11 cellular contexts compared by ENCODE assay signal in the genomic region with DNA sequence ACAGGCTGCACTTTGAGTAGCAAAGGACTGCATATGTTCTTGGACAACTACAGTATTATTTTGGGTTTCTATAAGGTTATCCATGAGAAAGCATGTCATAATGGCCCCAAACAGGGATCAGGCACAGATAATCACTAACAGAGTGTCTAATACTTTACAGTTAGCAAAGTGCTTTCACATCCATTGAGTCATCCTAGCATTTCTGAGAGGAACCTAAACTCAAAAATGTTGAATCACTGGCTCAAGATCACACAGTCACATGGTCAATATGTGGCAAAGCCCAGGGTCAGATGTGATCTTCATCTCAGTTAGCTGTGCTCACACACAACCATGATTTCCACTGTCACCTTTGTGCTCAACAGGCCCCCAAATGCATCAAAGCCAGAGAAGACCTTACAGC.
DNase-seq lines count a peak whose midpoint lies in the region; ATAC-seq and TF ChIP-seq lines count a peak whose summit lies in the region.
"Had no signal": no experiment of that assay in that cellular context is flagged by ENCODE, and none has a peak within 500 bp of the region (broad histone marks: within the 10 kb centered on the region; RNA-seq: fewer than 3 reads in every experiment).

No MANE protein-coding gene starts in this region.

- H3K4me3 ChIP-seq in astrocyte of the spinal cord (ENCODE audit: low read depth, low read length) (no peak overlapping the region), WERI-Rb-1 (ENCODE audit: low read depth, low read length) (no peak overlapping the region)
- H3K4me3 ChIP-seq: K562, thoracic aorta had no signal

- H3K27ac ChIP-seq in WERI-Rb-1, result no peak overlapping the region
- H3K27ac ChIP-seq: thoracic aorta had no signal

- H3K27me3 ChIP-seq in WERI-Rb-1 (ENCODE audit: insufficient read depth, low read depth, severe bottlenecking), result no peaks in the 10 kb centered on the region

- H3K9me3 ChIP-seq in WERI-Rb-1 (ENCODE audit: severe bottlenecking), result no peaks in the 10 kb centered on the region
- H3K9me3 ChIP-seq: thoracic aorta had no signal

- DNase-seq in ACHN (peak; percentile 54), astrocyte of the spinal cord (ENCODE audit: low read depth, low spot score) (peak; percentile 32), DMS79 treated with DMSO at 0.1 percent for 48 hours (lab: John Stamatoyannopoulos, UW) (no peak), DMS114 treated with DMSO at 0.1 percent for 48 hours (lab: John Stamatoyannopoulos, UW; ENCODE audit: unreplicated experiment) (no peak), WERI-Rb-1 (no peak), NCI-H345 treated with DMSO at 0.1 percent for 48 hours (lab: John Stamatoyannopoulos, UW; ENCODE audit: unreplicated experiment) (no peak)
- DNase-seq: activated CD4-positive, CD25-positive, alpha-beta regulatory T cell had no signal

- H3K36me3 ChIP-seq in WERI-Rb-1, result no peaks in the 10 kb centered on the region
- H3K36me3 ChIP-seq: thoracic aorta had no signal

- peak; percentile 43 for ATAC-seq in GM19023 (IDR thresholded peaks at IDR 0.05; ENCODE audit: unreplicated experiment)
- peak; percentile 63 for ATAC-seq in HG02973 (IDR thresholded peaks at IDR 0.05; ENCODE audit: unreplicated experiment)
- ATAC-seq: K562 had no signal

- TF ChIP-seq CTCF in astrocyte of the spinal cord (IDR thresholded peaks at IDR 0.05; ENCODE audit: low read depth, low read length) (no peak), WERI-Rb-1 (IDR thresholded peaks at IDR 0.05; ENCODE audit: low read depth, low read length) (no peak)

- in situ Hi-C loops in ACHN (cut with HindIII; ENCODE audit: low pct_ligation_motif_present, low pct_unique_long_range_greater_than_20kb, low sequenced_read_pairs), result no loop called here
- in situ Hi-C loops in astrocyte of the spinal cord (cut with HindIII; ENCODE audit: low sequenced_read_pairs), result no loop called here

Comparison
In these comparisons a context has a peak if more than half of its experiments do, and no peak if none do; other contexts are left out.
1. DNase-seq: peak in ACHN (single experiment) and astrocyte of the spinal cord (single experiment); none in DMS79 treated with DMSO at 0.1 percent for 48 hours (single experiment), DMS114 treated with DMSO at 0.1 percent for 48 hours (single experiment), WERI-Rb-1 (single experiment) and NCI-H345 treated with DMSO at 0.1 percent for 48 hours (single experiment).